In the genomic region with DNA sequence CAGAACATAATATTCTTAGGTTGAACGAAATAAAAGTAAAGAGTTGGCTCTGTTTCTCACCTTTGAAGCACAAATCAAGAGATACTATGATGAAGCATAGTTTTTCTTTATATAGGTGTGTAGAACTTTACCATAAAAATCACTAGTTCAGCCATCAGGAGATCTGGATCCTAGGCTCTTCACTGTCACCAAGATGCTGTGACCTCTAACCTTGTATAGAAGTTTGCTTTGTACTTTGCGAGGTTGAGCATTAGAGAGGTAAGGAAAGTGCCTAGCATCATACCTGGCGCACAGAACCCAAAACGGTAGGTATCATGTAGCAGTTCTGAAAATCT, we compare ENCODE assay signal across 8 cellular contexts. TPM values are rescaled to one million over a fixed set of nuclear protein-coding genes. Genes with fewer than 3 reads are reported as not detected.
DNase-seq lines count a peak whose midpoint lies in the region; ATAC-seq and TF ChIP-seq lines count a peak whose summit lies in the region.

No MANE protein-coding gene starts in this region.

- H3K27me3 ChIP-seq in MM.1S (replicated peaks; ENCODE audit: insufficient read depth, low read length) (no peaks in the 10 kb centered on the region), ovary (no peaks in the 10 kb centered on the region), left lung (no peaks in the 10 kb centered on the region)

- TF ChIP-seq CTCF in MM.1S (IDR thresholded peaks at IDR 0.05; ENCODE audit: low read length) (no peak), progenitor cell of endocrine pancreas (IDR thresholded peaks at IDR 0.05; ENCODE audit: unreplicated experiment) (no peak), ovary (IDR thresholded peaks at IDR 0.05) (no peak), left lung (IDR thresholded peaks at IDR 0.05) (no peak)

- H3K9me3 ChIP-seq in MM.1S (replicated peaks; ENCODE audit: insufficient read depth, low read length): no peaks in the 10 kb centered on the region
- no peaks in the 10 kb centered on the region for H3K9me3 ChIP-seq in ovary
- no peaks in the 10 kb centered on the region for H3K9me3 ChIP-seq in left lung

- H3K36me3 ChIP-seq in MM.1S (replicated peaks; ENCODE audit: insufficient read depth, low read length): peaks cover 11% of the 10 kb centered on the region; the same call in 1 of the 2 replicates
- no peaks in the 10 kb centered on the region for H3K36me3 ChIP-seq in ovary
- H3K36me3 ChIP-seq in left lung: peaks cover 0 to 18% of the 10 kb centered on the region in 2 donors

- peak overlapping the region; percentile 71 for H3K4me2 ChIP-seq in MM.1S (ENCODE audit: low read depth, low read length)

- H3K9ac ChIP-seq in MM.1S (ENCODE audit: low read length): no peak overlapping the region

- H3K4me1 Mint-ChIP-seq in effector memory CD8-positive, alpha-beta T cell (ENCODE audit: low read depth in 2 of 2): peaks cover 23 to 24% of the 10 kb centered on the region in 2 donors
- H3K4me1 Mint-ChIP-seq in progenitor cell of endocrine pancreas (ENCODE audit: low read depth): peaks cover 41% of the 10 kb centered on the region

- H3K4me3 Mint-ChIP-seq in effector memory CD8-positive, alpha-beta T cell: peak overlapping the region; percentile 96 to 100
- H3K4me3 Mint-ChIP-seq in progenitor cell of endocrine pancreas (ENCODE audit: low read depth): peak overlapping the region; percentile 94

- peaks cover 9% of the 10 kb centered on the region for H3F3A ChIP-seq in MM.1S (ENCODE audit: insufficient read depth, low read length)

- H3K27ac Mint-ChIP-seq in effector memory CD8-positive, alpha-beta T cell: peak overlapping the region; percentile 57 to 83
- peak overlapping the region; percentile 98 for H3K27ac Mint-ChIP-seq in progenitor cell of endocrine pancreas

- peak; percentile 8 for ATAC-seq in GM18517 (IDR thresholded peaks at IDR 0.05; ENCODE audit: unreplicated experiment)
- no peak for ATAC-seq in effector memory CD8-positive, alpha-beta T cell (replicated peaks)
- no peak for ATAC-seq in left lung
- no peak for ATAC-seq in GM18909 (IDR thresholded peaks at IDR 0.05; ENCODE audit: poor library complexity, unreplicated experiment)

- H4K20me1 ChIP-seq in MM.1S (ENCODE audit: insufficient read depth, low read length): peaks cover 10% of the 10 kb centered on the region; the same call in 1 of the 2 replicates

- H3K27me3 Mint-ChIP-seq in effector memory CD8-positive, alpha-beta T cell: no peaks in the 10 kb centered on the region
- H3K27me3 Mint-ChIP-seq in progenitor cell of endocrine pancreas: no peaks in the 10 kb centered on the region

- intact Hi-C loops in ovary (cut with DNase I): loop anchor here in 2 of 4 donors (5.0 to 10.0 kb wide), 3 partner anchors 62 to 275 kb away; partner anchors contain the start of gene WIPF2 (in 1 of the 2)
- intact Hi-C loops in left lung (cut with DNase I): loop anchor here in 1 of 2 donors (5.0 kb wide), 1 partner anchor 80 kb away; no protein-coding TSS in a partner anchor

- peaks cover 13% of the 10 kb centered on the region for H3K36me3 Mint-ChIP-seq in effector memory CD8-positive, alpha-beta T cell (ENCODE audit: insufficient read depth)
- peaks cover 8% of the 10 kb centered on the region for H3K36me3 Mint-ChIP-seq in progenitor cell of endocrine pancreas (ENCODE audit: insufficient read depth)

- H3K9me3 Mint-ChIP-seq in effector memory CD8-positive, alpha-beta T cell: no peaks in the 10 kb centered on the region
- H3K9me3 Mint-ChIP-seq in progenitor cell of endocrine pancreas (ENCODE audit: low read depth): no peaks in the 10 kb centered on the region

- peaks cover 42% of the 10 kb centered on the region for H3K79me2 ChIP-seq in MM.1S (ENCODE audit: low read length)

- 38 to 41% (median 39%) methylated on average over 4 of the region's 4 CpGs for WGBS in ovary, 3 donors

- peak overlapping the region; percentile 38; the same call in 1 of the 2 replicates for H3K4me3 ChIP-seq in MM.1S (ENCODE audit: low read length)
- H3K4me3 ChIP-seq in ovary: no peak overlapping the region
- peak overlapping the region in 1 of 2 donors; percentile 69 for H3K4me3 ChIP-seq in left lung

- DNase-seq in MM.1S (no peak), progenitor cell of endocrine pancreas (ENCODE audit: low spot score, unreplicated experiment) (no peak), SIG-M5 treated with dmso at 0.1 percent for 504 hours (lab: John Stamatoyannopoulos, UW; ENCODE audit: unreplicated experiment) (no peak), ovary (no peak), left lung (no peak)
- no peak for DNase-seq in effector memory CD8-positive, alpha-beta T cell

- TF ChIP-seq POLR2A in ovary (IDR thresholded peaks at IDR 0.05): no peak

- H2AFZ ChIP-seq in MM.1S (ENCODE audit: low read length): peak overlapping the region; percentile 62; the same call in 1 of the 2 replicates

- H3K4me1 ChIP-seq in MM.1S (ENCODE audit: low read length) (peaks cover 25% of the 10 kb centered on the region), ovary (ENCODE audit: insufficient read depth) (peaks cover 2% of the 10 kb centered on the region), left lung (peaks cover 9 to 38% of the 10 kb centered on the region in 2 donors)

- no peak overlapping the region for H3K27ac ChIP-seq in MM.1S (ENCODE audit: low read length)
- H3K27ac ChIP-seq in ovary: no peak overlapping the region
- H3K27ac ChIP-seq in left lung: peak overlapping the region in 1 of 2 donors; percentile 18

- no peaks in the 10 kb centered on the region for H3K9me2 ChIP-seq in MM.1S (replicated peaks; ENCODE audit: insufficient read depth, low read length)

- TF ChIP-seq EP300 in ovary (IDR thresholded peaks at IDR 0.05): no peak

RNA-seq across cellular contexts. Expression of gene CDC6, which starts 0.6 kb away (rescaled TPM):
- total RNA-seq in progenitor cell of endocrine pancreas (35.7 and 38.5 TPM in 2 replicates), ovary (1 to 10 TPM in 3 of 7 donors, under 1 TPM in 4; 0.34 to 3.8 (median 0.76) TPM), left lung (10 to 100 TPM; 12.8 to 24.1 TPM)
- polyA plus RNA-seq in ovary: 1 to 10 TPM in 1 of 2 donors, under 1 TPM in 1; 0.80 to 3.3 TPM

RNA-seq across cellular contexts. Expression of gene RARA, which starts 21.9 kb away (rescaled TPM):
- total RNA-seq in progenitor cell of endocrine pancreas: 50.8 and 51.3 TPM in 2 replicates
- total RNA-seq in ovary: 100 to 1,000 TPM in 1 of 7 donors, 10 to 100 TPM in 6; 19.8 to 100 (median 62.2) TPM
- 10 to 100 TPM; 21.8 to 39.9 TPM for polyA plus RNA-seq in ovary
- total RNA-seq in left lung: 10 to 100 TPM; 54.7 to 62.6 TPM
